In genomic region chr3:43477600-43477999, GRCh38 we compare ENCODE assay signal across 10 cellular contexts.
A peak's percentile ranks its signal among the peaks of the same experiment; 100 is the strongest.
DNase-seq lines count a peak whose midpoint lies in the region; ATAC-seq and TF ChIP-seq lines count a peak whose summit lies in the region.
"Had no signal": no experiment of that assay in that cellular context is flagged by ENCODE, and none has a peak within 500 bp of the region (broad histone marks: within the 10 kb centered on the region; RNA-seq: fewer than 3 reads in every experiment).

No MANE protein-coding gene starts in this region.

- peak overlapping the region; percentile 48 for H3K27ac ChIP-seq in parathyroid adenoma

- H3K36me3 Mint-ChIP-seq in stimulated activated effector memory CD8-positive, alpha-beta T cell treated with anti-CD3 and anti-CD28 coated beads, Interleukin-12 subunit alpha, Interleukin-12 subunit beta, amount 100 ng/mL, for 72 hours, result no peaks in the 10 kb centered on the region
- no peaks in the 10 kb centered on the region for H3K36me3 Mint-ChIP-seq in Calu3 (ENCODE audit: insufficient read depth, unreplicated experiment)
- H3K36me3 Mint-ChIP-seq: naive B cell had no signal

- no peaks in the 10 kb centered on the region for H3K27me3 Mint-ChIP-seq in Calu3 (ENCODE audit: unreplicated experiment)
- H3K27me3 Mint-ChIP-seq: naive B cell had no signal

- TF ChIP-seq CTCF in parathyroid adenoma (IDR thresholded peaks at IDR 0.05) (no peak), Calu3 (IDR thresholded peaks at IDR 0.05; ENCODE audit: unreplicated experiment) (no peak)

- no peaks in the 10 kb centered on the region for H3K36me3 ChIP-seq in parathyroid adenoma (ENCODE audit: control insufficient read depth, insufficient read depth, low read length)

- H2AFZ ChIP-seq in parathyroid adenoma, result no peak overlapping the region

- no peaks in the 10 kb centered on the region for H3K27me3 ChIP-seq in parathyroid adenoma (ENCODE audit: control insufficient read depth, insufficient read depth, low read length)

- CTCF ChIA-PET in Calu3 (lab: Charles Lee), result no interaction called here

- BruUV-seq in Calu3 (replicated peaks; lab: Mats Ljungman, UMichigan), result no TSS peak

- H3K27ac Mint-ChIP-seq in stimulated activated effector memory CD8-positive, alpha-beta T cell treated with anti-CD3 and anti-CD28 coated beads, Interleukin-12 subunit alpha, Interleukin-12 subunit beta, amount 100 ng/mL, for 72 hours, result peak overlapping the region; percentile 95
- H3K27ac Mint-ChIP-seq in Calu3 (ENCODE audit: unreplicated experiment), result no peak overlapping the region

- H3K9me3 Mint-ChIP-seq in stimulated activated effector memory CD8-positive, alpha-beta T cell treated with anti-CD3 and anti-CD28 coated beads, Interleukin-12 subunit alpha, Interleukin-12 subunit beta, amount 100 ng/mL, for 72 hours, result peaks cover 2% of the 10 kb centered on the region
- H3K9me3 Mint-ChIP-seq in Calu3 (ENCODE audit: low read depth, unreplicated experiment), result no peaks in the 10 kb centered on the region
- H3K9me3 Mint-ChIP-seq: naive B cell had no signal

- peaks cover 11% of the 10 kb centered on the region for H3K4me1 ChIP-seq in parathyroid adenoma

- H3K79me2 ChIP-seq in parathyroid adenoma, result no peaks in the 10 kb centered on the region

- no peak overlapping the region for H3K9ac ChIP-seq in parathyroid adenoma

- peak overlapping the region; percentile 53 for H3K4me3 Mint-ChIP-seq in stimulated activated effector memory CD8-positive, alpha-beta T cell treated with anti-CD3 and anti-CD28 coated beads, Interleukin-12 subunit alpha, Interleukin-12 subunit beta, amount 100 ng/mL, for 72 hours
- H3K4me3 Mint-ChIP-seq in Calu3 (ENCODE audit: low read depth, unreplicated experiment), result no peak overlapping the region
- H3K4me3 Mint-ChIP-seq: naive B cell had no signal

- peaks cover 46% of the 10 kb centered on the region for H3K4me1 Mint-ChIP-seq in stimulated activated effector memory CD8-positive, alpha-beta T cell treated with anti-CD3 and anti-CD28 coated beads, Interleukin-12 subunit alpha, Interleukin-12 subunit beta, amount 100 ng/mL, for 72 hours
- no peaks in the 10 kb centered on the region for H3K4me1 Mint-ChIP-seq in Calu3 (ENCODE audit: low read depth, unreplicated experiment)
- H3K4me1 Mint-ChIP-seq: naive B cell had no signal

- intact Hi-C loops in Calu3 (cut with micrococcal nuclease; ENCODE audit: unreplicated experiment), result no loop called here

- peak; percentile 99 for ATAC-seq in stimulated activated effector memory CD8-positive, alpha-beta T cell treated with anti-CD3 and anti-CD28 coated beads, Interleukin-12 subunit alpha, Interleukin-12 subunit beta, amount 100 ng/mL, for 72 hours
- ATAC-seq in HG03025 (IDR thresholded peaks at IDR 0.05; ENCODE audit: low FRiP score, unreplicated experiment), result no peak

- no peak overlapping the region for H3K4me3 ChIP-seq in parathyroid adenoma (ENCODE audit: low read depth, low read length)

- H3K9me3 ChIP-seq in parathyroid adenoma (ENCODE audit: control insufficient read depth, low read length), result no peaks in the 10 kb centered on the region

- DNase-seq in activated CD4-positive, alpha-beta T cell treated with anti-CD3 and anti-CD28 coated beads, Interleukin-2, amount 50 U/mL, for 48 hours, result peak; percentile 47 to 55
- DNase-seq in activated naive CD8-positive, alpha-beta T cell treated with anti-CD3 and anti-CD28 coated beads, Interleukin-2, amount 50 U/mL, for 16 hours (ENCODE audit: low read depth, low spot score), result peak; percentile 14
- peak; percentile 38 to 65 for DNase-seq in stimulated activated effector memory CD8-positive, alpha-beta T cell treated with anti-CD3 and anti-CD28 coated beads, Interleukin-12 subunit alpha, Interleukin-12 subunit beta, amount 100 ng/mL, for 72 hours (ENCODE audit: low spot score in 2 of 2)
- DNase-seq in Calu3 (no peak), HCEC 1CT (no peak), dedifferentiated amniotic fluid mesenchymal stem cell (ENCODE audit: extremely low spot score) (no peak)
- DNase-seq: naive B cell, NCI-H510A had no signal

- H3K4me2 ChIP-seq in parathyroid adenoma (ENCODE audit: low read length), result no peak overlapping the region

Comparison
In these comparisons a context has a peak if more than half of its experiments do, and no peak if none do; other contexts are left out.
1. DNase-seq: peak in activated CD4-positive, alpha-beta T cell treated with anti-CD3 and anti-CD28 coated beads, Interleukin-2, amount 50 U/mL, for 48 hours (2 of 2), activated naive CD8-positive, alpha-beta T cell treated with anti-CD3 and anti-CD28 coated beads, Interleukin-2, amount 50 U/mL, for 16 hours (single experiment) and stimulated activated effector memory CD8-positive, alpha-beta T cell treated with anti-CD3 and anti-CD28 coated beads, Interleukin-12 subunit alpha, Interleukin-12 subunit beta, amount 100 ng/mL, for 72 hours (2 of 2); none in Calu3 (single experiment), HCEC 1CT (single experiment) and dedifferentiated amniotic fluid mesenchymal stem cell (single experiment).